In the genomic region with DNA sequence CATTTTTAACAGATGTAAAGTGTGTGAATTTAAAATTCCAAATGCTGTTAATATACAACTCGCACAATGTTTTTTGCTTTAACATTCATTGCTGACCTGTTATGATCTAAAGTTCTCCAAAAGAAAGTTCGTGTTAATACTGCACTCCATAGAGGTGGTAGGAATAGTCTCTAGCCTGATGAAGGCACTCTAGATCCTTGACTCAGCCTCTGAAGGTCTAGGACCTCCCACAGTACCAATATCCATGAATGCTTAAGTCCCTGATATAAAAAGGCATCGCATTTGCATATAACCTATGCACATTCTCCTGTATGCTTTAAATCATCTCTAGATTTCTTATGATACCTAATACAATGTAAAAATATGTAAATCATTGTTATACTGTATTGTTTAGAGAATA, we compare ENCODE assay signal across 2 cellular contexts.
TF ChIP-seq lines count a peak whose summit lies in the region.

No MANE protein-coding gene starts in this region.

TF ChIP-seq in A549, 52 proteins besides CTCF, POLR2A, EP300 and RAD21:
- TF ChIP-seq ESRRA (IDR thresholded peaks at IDR 0.05; ENCODE audit: borderline replicate concordance, low read length) (no peak), JUN (IDR thresholded peaks at IDR 0.05) (no peak), MAFK (IDR thresholded peaks at IDR 0.05; ENCODE audit: partially characterized antibody) (no peak), SREBF2 (IDR thresholded peaks at IDR 0.05) (no peak), MYC (IDR thresholded peaks at IDR 0.05; ENCODE audit: borderline replicate concordance, low read length) (no peak), CHD2 (IDR thresholded peaks at IDR 0.05; ENCODE audit: low read length, partially characterized antibody) (no peak), BHLHE40 (IDR thresholded peaks at IDR 0.05; ENCODE audit: low read depth, low read length) (no peak), FOXS1 (CRISPR knock-in tag; IDR thresholded peaks at IDR 0.05) (no peak), CBX8 (IDR thresholded peaks at IDR 0.05) (no peak), ZSCAN20 (CRISPR knock-in tag; IDR thresholded peaks at IDR 0.05) (no peak), BCL3 (IDR thresholded peaks at IDR 0.05) (no peak), GATA3 (IDR thresholded peaks at IDR 0.05; ENCODE audit: borderline replicate concordance) (no peak), SMC3 (IDR thresholded peaks at IDR 0.05) (no peak), EHMT2 (IDR thresholded peaks at IDR 0.05; ENCODE audit: low read depth) (no peak), PBX3 (IDR thresholded peaks at IDR 0.05) (no peak)

TF ChIP-seq in GM12878, 131 proteins besides CTCF, POLR2A, EP300 and RAD21:
- no peak for TF ChIP-seq BRCA1 (IDR thresholded peaks at IDR 0.05; ENCODE audit: low read depth, low read length)
- no peak for TF ChIP-seq RCOR1 (conservative IDR thresholded peaks at IDR 0.05; ENCODE audit: low read depth, low read length)
- TF ChIP-seq CEBPB (IDR thresholded peaks at IDR 0.05; ENCODE audit: borderline replicate concordance in 1 of 2, low read depth in 2 of 2, low read length in 2 of 2) = no peak
- TF ChIP-seq POLR2AphosphoS2 (IDR thresholded peaks at IDR 0.05; ENCODE audit: low read depth, low read length) = no peak
- TF ChIP-seq, protein P1, sequence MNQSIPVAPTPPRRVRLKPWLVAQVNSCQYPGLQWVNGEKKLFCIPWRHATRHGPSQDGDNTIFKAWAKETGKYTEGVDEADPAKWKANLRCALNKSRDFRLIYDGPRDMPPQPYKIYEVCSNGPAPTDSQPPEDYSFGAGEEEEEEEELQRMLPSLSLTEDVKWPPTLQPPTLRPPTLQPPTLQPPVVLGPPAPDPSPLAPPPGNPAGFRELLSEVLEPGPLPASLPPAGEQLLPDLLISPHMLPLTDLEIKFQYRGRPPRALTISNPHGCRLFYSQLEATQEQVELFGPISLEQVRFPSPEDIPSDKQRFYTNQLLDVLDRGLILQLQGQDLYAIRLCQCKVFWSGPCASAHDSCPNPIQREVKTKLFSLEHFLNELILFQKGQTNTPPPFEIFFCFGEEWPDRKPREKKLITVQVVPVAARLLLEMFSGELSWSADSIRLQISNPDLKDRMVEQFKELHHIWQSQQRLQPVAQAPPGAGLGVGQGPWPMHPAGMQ (IDR thresholded peaks at IDR 0.05; ENCODE audit: borderline replicate concordance) = no peak
- TF ChIP-seq, protein P2, sequence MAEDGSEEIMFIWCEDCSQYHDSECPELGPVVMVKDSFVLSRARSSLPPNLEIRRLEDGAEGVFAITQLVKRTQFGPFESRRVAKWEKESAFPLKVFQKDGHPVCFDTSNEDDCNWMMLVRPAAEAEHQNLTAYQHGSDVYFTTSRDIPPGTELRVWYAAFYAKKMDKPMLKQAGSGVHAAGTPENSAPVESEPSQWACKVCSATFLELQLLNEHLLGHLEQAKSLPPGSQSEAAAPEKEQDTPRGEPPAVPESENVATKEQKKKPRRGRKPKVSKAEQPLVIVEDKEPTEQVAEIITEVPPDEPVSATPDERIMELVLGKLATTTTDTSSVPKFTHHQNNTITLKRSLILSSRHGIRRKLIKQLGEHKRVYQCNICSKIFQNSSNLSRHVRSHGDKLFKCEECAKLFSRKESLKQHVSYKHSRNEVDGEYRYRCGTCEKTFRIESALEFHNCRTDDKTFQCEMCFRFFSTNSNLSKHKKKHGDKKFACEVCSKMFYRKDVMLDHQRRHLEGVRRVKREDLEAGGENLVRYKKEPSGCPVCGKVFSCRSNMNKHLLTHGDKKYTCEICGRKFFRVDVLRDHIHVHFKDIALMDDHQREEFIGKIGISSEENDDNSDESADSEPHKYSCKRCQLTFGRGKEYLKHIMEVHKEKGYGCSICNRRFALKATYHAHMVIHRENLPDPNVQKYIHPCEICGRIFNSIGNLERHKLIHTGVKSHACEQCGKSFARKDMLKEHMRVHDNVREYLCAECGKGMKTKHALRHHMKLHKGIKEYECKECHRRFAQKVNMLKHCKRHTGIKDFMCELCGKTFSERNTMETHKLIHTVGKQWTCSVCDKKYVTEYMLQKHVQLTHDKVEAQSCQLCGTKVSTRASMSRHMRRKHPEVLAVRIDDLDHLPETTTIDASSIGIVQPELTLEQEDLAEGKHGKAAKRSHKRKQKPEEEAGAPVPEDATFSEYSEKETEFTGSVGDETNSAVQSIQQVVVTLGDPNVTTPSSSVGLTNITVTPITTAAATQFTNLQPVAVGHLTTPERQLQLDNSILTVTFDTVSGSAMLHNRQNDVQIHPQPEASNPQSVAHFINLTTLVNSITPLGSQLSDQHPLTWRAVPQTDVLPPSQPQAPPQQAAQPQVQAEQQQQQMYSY (CRISPR knock-in tag; IDR thresholded peaks at IDR 0.05) = no peak
- TF ChIP-seq POU2F2 (IDR thresholded peaks at IDR 0.05; ENCODE audit: borderline replicate concordance, low read depth, low read length) = no peak
- no peak for TF ChIP-seq WRNIP1 (IDR thresholded peaks at IDR 0.05; ENCODE audit: borderline replicate concordance, low read depth, low read length)
- no peak for TF ChIP-seq EGR1 (IDR thresholded peaks at IDR 0.05; ENCODE audit: borderline replicate concordance in 1 of 2, low read depth in 2 of 2, low read length in 2 of 2)
- TF ChIP-seq, protein P3, sequence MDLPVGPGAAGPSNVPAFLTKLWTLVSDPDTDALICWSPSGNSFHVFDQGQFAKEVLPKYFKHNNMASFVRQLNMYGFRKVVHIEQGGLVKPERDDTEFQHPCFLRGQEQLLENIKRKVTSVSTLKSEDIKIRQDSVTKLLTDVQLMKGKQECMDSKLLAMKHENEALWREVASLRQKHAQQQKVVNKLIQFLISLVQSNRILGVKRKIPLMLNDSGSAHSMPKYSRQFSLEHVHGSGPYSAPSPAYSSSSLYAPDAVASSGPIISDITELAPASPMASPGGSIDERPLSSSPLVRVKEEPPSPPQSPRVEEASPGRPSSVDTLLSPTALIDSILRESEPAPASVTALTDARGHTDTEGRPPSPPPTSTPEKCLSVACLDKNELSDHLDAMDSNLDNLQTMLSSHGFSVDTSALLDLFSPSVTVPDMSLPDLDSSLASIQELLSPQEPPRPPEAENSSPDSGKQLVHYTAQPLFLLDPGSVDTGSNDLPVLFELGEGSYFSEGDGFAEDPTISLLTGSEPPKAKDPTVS (IDR thresholded peaks at IDR 0.05; ENCODE audit: low read depth, low read length) = no peak
- TF ChIP-seq SMARCA5 (IDR thresholded peaks at IDR 0.05) = no peak
- no peak for TF ChIP-seq ZSCAN29 (IDR thresholded peaks at IDR 0.05)
- TF ChIP-seq CBFB (IDR thresholded peaks at IDR 0.05; ENCODE audit: low read depth) = no peak
- TF ChIP-seq, protein P4, sequence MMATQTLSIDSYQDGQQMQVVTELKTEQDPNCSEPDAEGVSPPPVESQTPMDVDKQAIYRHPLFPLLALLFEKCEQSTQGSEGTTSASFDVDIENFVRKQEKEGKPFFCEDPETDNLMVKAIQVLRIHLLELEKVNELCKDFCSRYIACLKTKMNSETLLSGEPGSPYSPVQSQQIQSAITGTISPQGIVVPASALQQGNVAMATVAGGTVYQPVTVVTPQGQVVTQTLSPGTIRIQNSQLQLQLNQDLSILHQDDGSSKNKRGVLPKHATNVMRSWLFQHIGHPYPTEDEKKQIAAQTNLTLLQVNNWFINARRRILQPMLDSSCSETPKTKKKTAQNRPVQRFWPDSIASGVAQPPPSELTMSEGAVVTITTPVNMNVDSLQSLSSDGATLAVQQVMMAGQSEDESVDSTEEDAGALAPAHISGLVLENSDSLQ (IDR thresholded peaks at IDR 0.05) = no peak
- TF ChIP-seq, protein P5, sequence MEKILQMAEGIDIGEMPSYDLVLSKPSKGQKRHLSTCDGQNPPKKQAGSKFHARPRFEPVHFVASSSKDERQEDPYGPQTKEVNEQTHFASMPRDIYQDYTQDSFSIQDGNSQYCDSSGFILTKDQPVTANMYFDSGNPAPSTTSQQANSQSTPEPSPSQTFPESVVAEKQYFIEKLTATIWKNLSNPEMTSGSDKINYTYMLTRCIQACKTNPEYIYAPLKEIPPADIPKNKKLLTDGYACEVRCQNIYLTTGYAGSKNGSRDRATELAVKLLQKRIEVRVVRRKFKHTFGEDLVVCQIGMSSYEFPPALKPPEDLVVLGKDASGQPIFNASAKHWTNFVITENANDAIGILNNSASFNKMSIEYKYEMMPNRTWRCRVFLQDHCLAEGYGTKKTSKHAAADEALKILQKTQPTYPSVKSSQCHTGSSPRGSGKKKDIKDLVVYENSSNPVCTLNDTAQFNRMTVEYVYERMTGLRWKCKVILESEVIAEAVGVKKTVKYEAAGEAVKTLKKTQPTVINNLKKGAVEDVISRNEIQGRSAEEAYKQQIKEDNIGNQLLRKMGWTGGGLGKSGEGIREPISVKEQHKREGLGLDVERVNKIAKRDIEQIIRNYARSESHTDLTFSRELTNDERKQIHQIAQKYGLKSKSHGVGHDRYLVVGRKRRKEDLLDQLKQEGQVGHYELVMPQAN (conservative IDR thresholded peaks at IDR 0.05) = no peak
- no peak for TF ChIP-seq STAT1 (conservative IDR thresholded peaks at IDR 0.05)
